ENCODE assay signal across 8 cellular contexts in the genomic region with DNA sequence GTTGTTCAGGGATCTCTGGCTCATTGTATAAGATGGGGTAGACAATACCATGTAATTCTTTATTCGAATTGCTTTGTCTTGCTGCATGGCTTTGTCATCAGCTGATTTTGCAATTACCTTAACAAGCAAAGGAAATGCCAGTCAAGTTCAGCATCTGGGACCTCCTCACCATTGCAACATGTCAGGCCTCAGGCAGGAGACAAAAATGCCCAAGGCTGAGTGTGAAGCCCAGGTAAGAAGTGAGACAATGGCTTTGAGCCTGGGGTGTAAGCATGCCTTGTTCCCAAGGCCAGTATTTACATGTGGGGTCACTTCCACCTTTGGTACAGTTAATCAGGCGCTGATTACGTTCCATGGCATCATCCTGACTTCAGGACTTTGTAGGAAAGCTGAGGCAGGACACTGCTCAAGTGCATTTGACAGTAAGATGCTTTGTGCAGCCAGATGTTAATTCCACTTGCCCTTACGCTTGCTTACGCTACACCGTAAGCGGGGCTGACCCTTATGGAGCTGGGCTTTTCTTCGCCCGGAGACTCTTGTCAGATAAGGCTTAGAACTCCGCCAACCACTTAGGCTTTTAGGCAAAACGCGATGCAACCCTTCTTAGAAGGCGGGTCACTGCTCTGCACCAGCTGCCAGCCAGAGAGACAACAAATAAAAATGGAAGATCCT. TPM values are rescaled to one million over a fixed set of nuclear protein-coding genes. Genes with fewer than 3 reads are reported as not detected.
DNase-seq lines count a peak whose midpoint lies in the region; ATAC-seq, FAIRE-seq and TF ChIP-seq lines count a peak whose summit lies in the region.

No MANE protein-coding gene starts in this region.

- H4K8ac ChIP-seq in mesenchymal stem cell (ENCODE audit: low read length), result no peak overlapping the region

- intact Hi-C loops in K562 (cut with micrococcal nuclease), result loop anchor here (5.0 kb wide), 1 partner anchor 74 kb away; no protein-coding TSS in a partner anchor

- no peak overlapping the region for H4K91ac ChIP-seq in mesenchymal stem cell (ENCODE audit: low read length)

- H3K4me1 ChIP-seq in HUES48 (ENCODE audit: control insufficient read depth, insufficient read depth, low read length) (peaks cover 37% of the 10 kb centered on the region), K562 (replicated peaks in 1 of 2; ENCODE audit: control insufficient read depth in 2 of 2, insufficient read depth in 2 of 2, low read length in 2 of 2) (peaks cover 27 to 28% of the 10 kb centered on the region in 2 experiments), mesenchymal stem cell (ENCODE audit: control insufficient read depth, insufficient read depth, low read depth, low read length) (peaks cover 5% of the 10 kb centered on the region)

- H4K20me1 ChIP-seq in K562 (replicated peaks; ENCODE audit: control insufficient read depth, insufficient read depth, low read length), result no peaks in the 10 kb centered on the region

- TF ChIP-seq CTCF in BJ (IDR thresholded peaks at IDR 0.05; ENCODE audit: insufficient read depth, low read depth, low read length), result no peak
- TF ChIP-seq CTCF in K562 (IDR thresholded peaks at IDR 0.05 in 2 of 3, conservative IDR thresholded peaks at IDR 0.05 in 1 of 3; ENCODE audit: insufficient read depth in 2 of 3, low read depth in 1 of 3, low read length in 3 of 3), result no peak

- no peak for TF ChIP-seq RAD21 in K562 (CRISPR knock-in tag; conservative IDR thresholded peaks at IDR 0.05 in 1 of 2, IDR thresholded peaks at IDR 0.05 in 1 of 2)

- TF ChIP-seq EP300 in K562 (IDR thresholded peaks at IDR 0.05; ENCODE audit: low read length), result no peak

- TSS peak; percentile 91 for BruUV-seq in K562 (replicated peaks; lab: Mats Ljungman, UMichigan)

- ATAC-seq in K562, result peak; percentile 2

- peak overlapping the region; percentile 56 for H3K4me3 ChIP-seq in BJ (ENCODE audit: low read depth, low read length)
- H3K4me3 ChIP-seq in HUES48 (ENCODE audit: low read depth, low read length), result peak overlapping the region; percentile 64
- peak overlapping the region; percentile 39 for H3K4me3 ChIP-seq in K562
- H3K4me3 ChIP-seq in mesenchymal stem cell (ENCODE audit: insufficient read depth in 1 of 2, low read depth in 1 of 2, low read length in 2 of 2), result peak overlapping the region; percentile 42 to 88

- no peak overlapping the region for H2AK5ac ChIP-seq in mesenchymal stem cell (ENCODE audit: low read length, severe bottlenecking)

- no peak overlapping the region for H3K18ac ChIP-seq in mesenchymal stem cell (ENCODE audit: low read depth in 1 of 2, low read length in 2 of 2)

- H2BK12ac ChIP-seq in mesenchymal stem cell (ENCODE audit: low read length in 2 of 2), result no peak overlapping the region

- in situ Hi-C loops in K562 (cut with MboI), result no loop called here

- H3K27ac ChIP-seq in HUES48 (ENCODE audit: low read depth, low read length) (peak overlapping the region; percentile 99), K562 (ENCODE audit: extremely low read depth, low read depth, low read length) (peak overlapping the region; percentile 73), mesenchymal stem cell (ENCODE audit: low read length, poor library complexity, severe bottlenecking) (no peak overlapping the region)

- H2BK5ac ChIP-seq in mesenchymal stem cell (ENCODE audit: low read depth, low read length, poor library complexity, severe bottlenecking), result no peak overlapping the region

- POLR2A ChIA-PET in BJ (lab: Charles Lee), result interaction anchor here (0.6 to 0.8 kb wide), 4 partner anchors 106 to 1800 kb away, joined by 3 to 9 read pairs (median 8); no protein-coding TSS in a partner anchor
- POLR2A ChIA-PET in K562 (lab: Yijun Ruan, JAX), result interaction anchor here (0.8 to 1.4 kb wide), 6 partner anchors 11 to 712 kb away, joined by 3 to 11 read pairs (median 3); no protein-coding TSS in a partner anchor

- H3K36me3 ChIP-seq in BJ (ENCODE audit: control insufficient read depth, insufficient read depth, low read length) (no peaks in the 10 kb centered on the region; the same call in 1 of the 2 replicates), HUES48 (ENCODE audit: control insufficient read depth, insufficient read depth, low read length) (peaks cover 16% of the 10 kb centered on the region), K562 (ENCODE audit: control insufficient read depth, insufficient read depth, low read length) (no peaks in the 10 kb centered on the region; the same call in 2 of the 3 replicates), mesenchymal stem cell (ENCODE audit: control insufficient read depth in 1 of 2, insufficient read depth in 2 of 2, low read depth in 1 of 2, low read length in 2 of 2) (no peaks in the 10 kb centered on the region)

- no peak overlapping the region for H2BK120ac ChIP-seq in mesenchymal stem cell (ENCODE audit: low read depth, low read length)

- no peaks in the 10 kb centered on the region for H3K27me3 ChIP-seq in BJ (ENCODE audit: control insufficient read depth, insufficient read depth, low read length)
- H3K27me3 ChIP-seq in HUES48 (ENCODE audit: control insufficient read depth, insufficient read depth, low read length), result no peaks in the 10 kb centered on the region
- no peaks in the 10 kb centered on the region for H3K27me3 ChIP-seq in K562 (ENCODE audit: control insufficient read depth in 2 of 2, insufficient read depth in 2 of 2, low read length in 2 of 2)
- no peaks in the 10 kb centered on the region for H3K27me3 ChIP-seq in mesenchymal stem cell (ENCODE audit: control insufficient read depth in 1 of 2, insufficient read depth in 1 of 2, low read length in 2 of 2)

- TF ChIP-seq POLR2A in K562 (conservative IDR thresholded peaks at IDR 0.05), result no peak; the same call in 1 of the 2 replicates

- peaks cover 8% of the 10 kb centered on the region; the same call in 1 of the 3 replicates for H3K79me2 ChIP-seq in K562 (ENCODE audit: control insufficient read depth, insufficient read depth, low read length)

- H3K9me3 ChIP-seq in HUES48 (ENCODE audit: control insufficient read depth, insufficient read depth, low read length) (no peaks in the 10 kb centered on the region), K562 (replicated peaks; ENCODE audit: control insufficient read depth, insufficient read depth, low read depth, low read length) (no peaks in the 10 kb centered on the region), mesenchymal stem cell (ENCODE audit: control insufficient read depth, low read length) (no peaks in the 10 kb centered on the region)

- 5% methylated on average over 13 of the region's 13 CpGs for WGBS in K562 (ENCODE audit: insufficient coverage, low coverage, missing lambda C conversion rate)
- WGBS in mesenchymal stem cell, result 16% methylated on average over 13 of the region's 13 CpGs

- CTCF ChIA-PET in BJ (lab: Yijun Ruan, JAX) (interaction anchor here (1.1 to 1.4 kb wide), 3 partner anchors 9 to 40 kb away, joined by 3 to 4 read pairs (median 3); no protein-coding TSS in a partner anchor), K562 (lab: Yijun Ruan, JAX; ENCODE audit: low intra/inter-chr PET ratio) (no interaction called here)

- DNase-seq in BJ (ENCODE audit: low read depth) (no peak), K562 (ENCODE audit: extremely low read depth in 1 of 4, low spot score in 3 of 4) (no peak), mesenchymal stem cell (no peak), kidney tubule cell (ENCODE audit: low spot score) (no peak), NCI-H2196 treated with DMSO at 0.1 percent for 48 hours (lab: John Stamatoyannopoulos, UW; ENCODE audit: unreplicated experiment) (no peak), RCC 7860 (ENCODE audit: low spot score) (no peak), foreskin melanocyte (no peak)

- H3K9ac ChIP-seq in HUES48 (ENCODE audit: low read depth, low read length) (peak overlapping the region; percentile 58), K562 (ENCODE audit: insufficient read depth in 1 of 2, low read depth in 2 of 2, low read length in 2 of 2) (peak overlapping the region; percentile 64 to 74), mesenchymal stem cell (ENCODE audit: low read length) (peak overlapping the region; percentile 76)

- FAIRE-seq in K562 (lab: Jason Lieb, UNC) (no peak), RCC 7860 (lab: Jason Lieb, UNC) (no peak)

- peaks cover 6% of the 10 kb centered on the region for H3K79me1 ChIP-seq in mesenchymal stem cell (replicated peaks; ENCODE audit: low read length, poor library complexity, severe bottlenecking)

- H3K9me1 ChIP-seq in K562 (ENCODE audit: control insufficient read depth, insufficient read depth, low read length), result no peaks in the 10 kb centered on the region

- H2BK15ac ChIP-seq in mesenchymal stem cell (ENCODE audit: low read depth, poor library complexity, severe bottlenecking), result no peak overlapping the region

- peak overlapping the region; percentile 98 for H3K4me2 ChIP-seq in K562 (ENCODE audit: insufficient read depth, low read length)
- peak overlapping the region; percentile 74 for H3K4me2 ChIP-seq in mesenchymal stem cell (ENCODE audit: low read length, poor library complexity, severe bottlenecking)

- no peak overlapping the region for H3K4ac ChIP-seq in mesenchymal stem cell (ENCODE audit: low read depth in 1 of 2, low read length in 2 of 2)

- H2AFZ ChIP-seq in K562 (ENCODE audit: low read depth, low read length) (peak overlapping the region; percentile 98), mesenchymal stem cell (ENCODE audit: low read depth, low read length) (peak overlapping the region; percentile 33)

- H3K23ac ChIP-seq in mesenchymal stem cell (ENCODE audit: low read length in 2 of 2), result no peak overlapping the region

- H3K14ac ChIP-seq in mesenchymal stem cell (ENCODE audit: low read length in 2 of 2), result no peak overlapping the region

RNA-seq across cellular contexts. Expression of a gene that starts 1.5 kb away (rescaled TPM):
- 1.7 and 2.5 TPM in 2 replicates for polyA plus RNA-seq in BJ (2011; rRNA removed)
- polyA minus RNA-seq in BJ (2011; rRNA and poly(A)+ RNA removed), result 3.5 and 6.9 TPM in 2 replicates
- total RNA-seq in K562 (2011; cell fraction: chromatin; rRNA removed; ENCODE audit: low replicate concordance), result 15.9 and 25.2 TPM in 2 replicates
- total RNA-seq in K562 (2011; cell fraction: nucleolus; rRNA removed), result 10.7 and 10.8 TPM in 2 replicates
- total RNA-seq in K562 (2011; cell fraction: nucleoplasm; rRNA removed), result 12.7 and 13.3 TPM in 2 replicates
- 3.5 and 4.8 TPM in 2 replicates for total RNA-seq in K562 (2014; rRNA removed)
- 9.2 and 9.4 TPM in 2 replicates for total RNA-seq in K562 (2014; rRNA removed; fragmentation: Illumina TruSeq; extraction: Trizol)
- total RNA-seq in K562 (2015; rRNA removed; fragmentation: Illumina TruSeq; extraction: Trizol), result 6.4 and 8.3 TPM in 2 replicates
- 4.9 and 5.8 TPM in 2 replicates for total RNA-seq in K562 (2021)
- polyA plus RNA-seq in K562 (2011; rRNA removed), result 5.7 and 7.4 TPM in 2 replicates
- polyA plus RNA-seq in K562 (2011; cell fraction: cytosol; rRNA removed), result 3.4 and 3.7 TPM in 2 replicates
- polyA plus RNA-seq in K562 (2011; cell fraction: nucleus; rRNA removed), result 3.8 and 4.7 TPM in 2 replicates
- polyA plus RNA-seq in K562 (2012), result 2.1 and 2.2 TPM in 2 replicates
- polyA plus RNA-seq in K562 (2014; fragmentation: Illumina TruSeq; extraction: Trizol), result 3.9 and 4.5 TPM in 2 replicates
- 1 to 10 TPM; 2.5 to 3.4 TPM for polyA plus RNA-seq in K562 (2014; fragmentation: Nextera tagmentation; extraction: Ambion mirVana)
- polyA plus RNA-seq in K562 (2014; rRNA removed), result 2.4 TPM in 2 replicates
- polyA minus RNA-seq in K562 (2011; rRNA and poly(A)+ RNA removed), result 23.3 and 25.3 TPM in 2 replicates
- polyA minus RNA-seq in K562 (2011; cell fraction: cytosol; rRNA and poly(A)+ RNA removed), result 5.4 and 9.9 TPM in 2 replicates
- 16.8 and 26.8 TPM in 2 replicates for polyA minus RNA-seq in K562 (2011; cell fraction: nucleus; rRNA and poly(A)+ RNA removed)
- polyA plus RNA-seq in mesenchymal stem cell (2013, experiment 1 of 2), result 2.0 TPM
- 1.7 TPM for polyA plus RNA-seq in mesenchymal stem cell (2013, experiment 2 of 2)
